ENCODE assay signal across 18 cellular contexts in the genomic region with DNA sequence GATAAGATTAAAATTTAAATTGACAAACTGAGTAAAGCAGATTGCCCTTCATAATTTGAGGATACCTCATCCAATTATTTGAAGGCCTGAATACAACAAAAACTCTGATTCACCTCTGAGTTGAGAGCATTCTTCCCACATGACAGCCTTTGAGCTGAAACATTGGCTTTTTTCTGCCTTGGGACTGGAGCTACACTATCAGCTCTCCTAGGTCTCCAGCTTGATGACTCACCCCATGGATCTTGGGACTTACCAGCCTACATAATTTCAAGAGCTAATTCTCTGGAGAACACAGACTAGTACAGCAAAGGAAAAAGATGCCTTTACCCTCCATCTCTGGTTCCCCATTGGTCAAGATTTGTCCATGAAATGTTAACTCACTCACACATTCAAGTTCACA.
A peak's percentile ranks its signal among the peaks of the same experiment; 100 is the strongest.
DNase-seq lines count a peak whose midpoint lies in the region; ATAC-seq and TF ChIP-seq lines count a peak whose summit lies in the region.
"Had no signal": no experiment of that assay in that cellular context is flagged by ENCODE, and none has a peak within 500 bp of the region (broad histone marks: within the 10 kb centered on the region; RNA-seq: fewer than 3 reads in every experiment).

No MANE protein-coding gene starts in this region.

- intact Hi-C loops in activated CD8-positive, alpha-beta T cell treated with anti-CD3 and anti-CD28 coated beads for 36 hours (cut with micrococcal nuclease), result no loop called here
- intact Hi-C loops in right cardiac atrium (cut with DNase I), result no loop called here

- H3K4me1 ChIP-seq in SK-N-SH (ENCODE audit: control insufficient read depth in 1 of 2, insufficient read depth in 2 of 2, low read depth in 1 of 2, low read length in 1 of 2), result no peaks in the 10 kb centered on the region
- H3K4me1 ChIP-seq in right cardiac atrium (ENCODE audit: control insufficient read depth, insufficient read depth, low read length), result no peaks in the 10 kb centered on the region
- H3K4me1 ChIP-seq: Caco-2, psoas muscle had no signal

- TF ChIP-seq CTCF in SK-N-SH (IDR thresholded peaks at IDR 0.05), result no peak
- no peak for TF ChIP-seq CTCF in mesothelial cell of epicardium (IDR thresholded peaks at IDR 0.05; ENCODE audit: unreplicated experiment)
- TF ChIP-seq CTCF in activated CD8-positive, alpha-beta T cell treated with anti-CD3 and anti-CD28 coated beads for 36 hours (IDR thresholded peaks at IDR 0.05), result no peak

- DNase-seq in SK-N-SH (no peak), amniotic epithelial cell (ENCODE audit: low read depth) (peak; percentile 73), foreskin melanocyte (peak; percentile 10), mesothelial cell of epicardium (ENCODE audit: low spot score in 2 of 2, unreplicated experiment in 2 of 2) (no peak), NOMO-1 treated with dmso at 0.1 percent for 144 hours (lab: John Stamatoyannopoulos, UW; ENCODE audit: unreplicated experiment) (no peak), right cardiac atrium (no peak)
- DNase-seq in activated CD8-positive, alpha-beta T cell treated with anti-CD3 and anti-CD28 coated beads for 36 hours, result no peak
- DNase-seq: 8988T; activated CD4-positive, alpha-beta T cell treated with anti-CD3 and anti-CD28 coated beads, Interleukin-2, amount 50 U/mL, for 1 hour; activated naive CD8-positive, alpha-beta T cell treated with anti-CD3 and anti-CD28 coated beads, Interleukin-2, amount 10 ng/mL, durations not matched to agents 7 days and 5 days; activated T-cell treated with anti-CD3 and anti-CD28 coated beads, Interleukin-2, amount 50 U/mL, for 4 hours; Caco-2; natural killer cell; NCI-H1105 treated with DMSO at 0.1 percent for 48 hours; psoas muscle had no signal

- CTCF ChIA-PET in SK-N-SH (lab: Yijun Ruan, JAX), result no interaction called here
- CTCF ChIA-PET in activated CD8-positive, alpha-beta T cell treated with anti-CD3 and anti-CD28 coated beads for 36 hours (lab: Charles Lee), result no interaction called here

- H3K36me3 ChIP-seq in SK-N-SH (replicated peaks in 1 of 2; ENCODE audit: control insufficient read depth in 1 of 2, insufficient read depth in 2 of 2, low read length in 1 of 2), result no peaks in the 10 kb centered on the region
- H3K36me3 ChIP-seq: SJSA1 had no signal

- H3K27me3 ChIP-seq in SK-N-SH (ENCODE audit: insufficient read depth) (no peaks in the 10 kb centered on the region), right cardiac atrium (ENCODE audit: control insufficient read depth, insufficient read depth) (no peaks in the 10 kb centered on the region)
- H3K27me3 ChIP-seq: SJSA1 had no signal

- H3K4me2 ChIP-seq in SK-N-SH, result no peak overlapping the region

- H3K9me2 ChIP-seq in SK-N-SH, result no peaks in the 10 kb centered on the region

- no peak overlapping the region for H2AFZ ChIP-seq in SK-N-SH (ENCODE audit: low read depth)

- no peaks in the 10 kb centered on the region for H3K27me3 Mint-ChIP-seq in mesothelial cell of epicardium (ENCODE audit: low read depth)
- H3K27me3 Mint-ChIP-seq in activated CD8-positive, alpha-beta T cell treated with anti-CD3 and anti-CD28 coated beads for 36 hours, result no peaks in the 10 kb centered on the region
- H3K27me3 Mint-ChIP-seq: activated naive CD8-positive, alpha-beta T cell treated with anti-CD3 and anti-CD28 coated beads, Interleukin-2, amount 10 ng/mL, durations not matched to agents 7 days and 5 days had no signal

- no peak for TF ChIP-seq RAD21 in SK-N-SH (IDR thresholded peaks at IDR 0.05; ENCODE audit: low read length)

- ATAC-seq in SK-N-SH treated with all-trans-retinoic acid at 6 μM for 48 hours, result no peak
- ATAC-seq in activated CD8-positive, alpha-beta T cell treated with anti-CD3 and anti-CD28 coated beads for 36 hours, result no peak
- no peak for ATAC-seq in right cardiac atrium
- ATAC-seq: activated T-cell treated with anti-CD3 and anti-CD28 coated beads, Interleukin-2, amount 50 U/mL, for 4 hours; natural killer cell; psoas muscle had no signal

- H3K27ac ChIP-seq in SK-N-SH (ENCODE audit: low read depth in 2 of 2, low read length in 1 of 2), result 0 out of 4 replicates have a peak overlapping the region, but pooled peaks of 1 of the 2 experiments have one; percentile 31
- H3K27ac ChIP-seq in right cardiac atrium (ENCODE audit: low read length), result no peak overlapping the region
- H3K27ac ChIP-seq: epithelial cell of prostate, psoas muscle, SJSA1 had no signal

- no peaks in the 10 kb centered on the region for H3K36me3 Mint-ChIP-seq in mesothelial cell of epicardium
- no peaks in the 10 kb centered on the region for H3K36me3 Mint-ChIP-seq in activated CD8-positive, alpha-beta T cell treated with anti-CD3 and anti-CD28 coated beads for 36 hours (ENCODE audit: low read depth)
- H3K36me3 Mint-ChIP-seq: activated naive CD8-positive, alpha-beta T cell treated with anti-CD3 and anti-CD28 coated beads, Interleukin-2, amount 10 ng/mL, durations not matched to agents 7 days and 5 days; natural killer cell had no signal

- peak in 1 of 2 experiments; percentile 27; a peak in 1 of 4 replicates for TF ChIP-seq EP300 in SK-N-SH (IDR thresholded peaks at IDR 0.05; ENCODE audit: borderline replicate concordance in 1 of 2, low read depth in 1 of 2, low read length in 1 of 2)

- no peaks in the 10 kb centered on the region for H3K4me1 Mint-ChIP-seq in mesothelial cell of epicardium
- no peaks in the 10 kb centered on the region for H3K4me1 Mint-ChIP-seq in activated CD8-positive, alpha-beta T cell treated with anti-CD3 and anti-CD28 coated beads for 36 hours (ENCODE audit: low read depth)
- H3K4me1 Mint-ChIP-seq: activated naive CD8-positive, alpha-beta T cell treated with anti-CD3 and anti-CD28 coated beads, Interleukin-2, amount 10 ng/mL, durations not matched to agents 7 days and 5 days; natural killer cell had no signal

- POLR2A ChIA-PET in SK-N-SH (lab: Yijun Ruan, JAX), result no interaction called here
- POLR2A ChIA-PET in activated CD8-positive, alpha-beta T cell treated with anti-CD3 and anti-CD28 coated beads for 36 hours (lab: Charles Lee), result no interaction called here

- H3K27ac Mint-ChIP-seq in mesothelial cell of epicardium, result no peak overlapping the region
- no peak overlapping the region for H3K27ac Mint-ChIP-seq in activated CD8-positive, alpha-beta T cell treated with anti-CD3 and anti-CD28 coated beads for 36 hours
- H3K27ac Mint-ChIP-seq: activated naive CD8-positive, alpha-beta T cell treated with anti-CD3 and anti-CD28 coated beads, Interleukin-2, amount 10 ng/mL, durations not matched to agents 7 days and 5 days; natural killer cell had no signal

- H4K20me1 ChIP-seq in SK-N-SH (ENCODE audit: insufficient read depth), result no peaks in the 10 kb centered on the region

- no peak overlapping the region for H3K9ac ChIP-seq in SK-N-SH

- H3K9me3 Mint-ChIP-seq in mesothelial cell of epicardium, result peaks cover 16% of the 10 kb centered on the region
- H3K9me3 Mint-ChIP-seq in activated CD8-positive, alpha-beta T cell treated with anti-CD3 and anti-CD28 coated beads for 36 hours, result peaks cover 11% of the 10 kb centered on the region

- H3K9me3 ChIP-seq in SK-N-SH (no peaks in the 10 kb centered on the region), right cardiac atrium (ENCODE audit: control insufficient read depth, low read length) (no peaks in the 10 kb centered on the region)
- H3K9me3 ChIP-seq: Caco-2, psoas muscle, SJSA1 had no signal

- H3F3A ChIP-seq in SK-N-SH (replicated peaks; ENCODE audit: insufficient read depth), result no peaks in the 10 kb centered on the region

- no peak overlapping the region for H3K4me3 Mint-ChIP-seq in mesothelial cell of epicardium
- H3K4me3 Mint-ChIP-seq in activated CD8-positive, alpha-beta T cell treated with anti-CD3 and anti-CD28 coated beads for 36 hours, result no peak overlapping the region
- H3K4me3 Mint-ChIP-seq: activated naive CD8-positive, alpha-beta T cell treated with anti-CD3 and anti-CD28 coated beads, Interleukin-2, amount 10 ng/mL, durations not matched to agents 7 days and 5 days; activated T-cell treated with anti-CD3 and anti-CD28 coated beads, Interleukin-2, amount 50 U/mL, for 4 hours; natural killer cell had no signal

- H3K4me3 ChIP-seq in SK-N-SH (ENCODE audit: low read depth in 2 of 2, low read length in 1 of 2) (no peak overlapping the region), right cardiac atrium (ENCODE audit: low read length) (no peak overlapping the region)
- H3K4me3 ChIP-seq: psoas muscle, SJSA1 had no signal

- no peaks in the 10 kb centered on the region for H3K79me2 ChIP-seq in SK-N-SH (ENCODE audit: insufficient read depth)

TF ChIP-seq in SK-N-SH, 30 proteins besides CTCF, POLR2A, EP300 and RAD21 (continues in another document):
- TF ChIP-seq POLR2AphosphoS5 (IDR thresholded peaks at IDR 0.05; ENCODE audit: low read depth, low read length) (no peak), SMC3 (IDR thresholded peaks at IDR 0.05; ENCODE audit: low read depth, low read length) (no peak), RXRA (IDR thresholded peaks at IDR 0.05; ENCODE audit: borderline replicate concordance, low read depth) (no peak), TEAD4 (IDR thresholded peaks at IDR 0.05; ENCODE audit: borderline replicate concordance, insufficient read depth) (no peak), EZH2phosphoT487 (IDR thresholded peaks at IDR 0.05; ENCODE audit: borderline replicate concordance, low read depth) (no peak)
- TF ChIP-seq, protein P1, sequence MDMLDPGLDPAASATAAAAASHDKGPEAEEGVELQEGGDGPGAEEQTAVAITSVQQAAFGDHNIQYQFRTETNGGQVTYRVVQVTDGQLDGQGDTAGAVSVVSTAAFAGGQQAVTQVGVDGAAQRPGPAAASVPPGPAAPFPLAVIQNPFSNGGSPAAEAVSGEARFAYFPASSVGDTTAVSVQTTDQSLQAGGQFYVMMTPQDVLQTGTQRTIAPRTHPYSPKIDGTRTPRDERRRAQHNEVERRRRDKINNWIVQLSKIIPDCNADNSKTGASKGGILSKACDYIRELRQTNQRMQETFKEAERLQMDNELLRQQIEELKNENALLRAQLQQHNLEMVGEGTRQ (IDR thresholded peaks at IDR 0.05; ENCODE audit: borderline replicate concordance, low read depth, low read length), result no peak

TF ChIP-seq in SK-N-SH treated with all-trans-retinoic acid at 6 μM for 48 hours, 23 proteins besides CTCF, POLR2A, EP300 and RAD21 (continues in another document):
- TF ChIP-seq, protein P2, sequence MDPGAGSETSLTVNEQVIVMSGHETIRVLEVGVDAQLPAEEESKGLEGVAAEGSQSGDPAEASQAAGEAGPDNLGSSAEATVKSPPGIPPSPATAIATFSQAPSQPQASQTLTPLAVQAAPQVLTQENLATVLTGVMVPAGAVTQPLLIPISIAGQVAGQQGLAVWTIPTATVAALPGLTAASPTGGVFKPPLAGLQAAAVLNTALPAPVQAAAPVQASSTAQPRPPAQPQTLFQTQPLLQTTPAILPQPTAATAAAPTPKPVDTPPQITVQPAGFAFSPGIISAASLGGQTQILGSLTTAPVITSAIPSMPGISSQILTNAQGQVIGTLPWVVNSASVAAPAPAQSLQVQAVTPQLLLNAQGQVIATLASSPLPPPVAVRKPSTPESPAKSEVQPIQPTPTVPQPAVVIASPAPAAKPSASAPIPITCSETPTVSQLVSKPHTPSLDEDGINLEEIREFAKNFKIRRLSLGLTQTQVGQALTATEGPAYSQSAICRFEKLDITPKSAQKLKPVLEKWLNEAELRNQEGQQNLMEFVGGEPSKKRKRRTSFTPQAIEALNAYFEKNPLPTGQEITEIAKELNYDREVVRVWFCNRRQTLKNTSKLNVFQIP (CRISPR knock-in tag; IDR thresholded peaks at IDR 0.05; ENCODE audit: borderline replicate concordance, low read depth), result no peak
- TF ChIP-seq RARB (CRISPR knock-in tag; IDR thresholded peaks at IDR 0.05) (no peak), CSDC2 (CRISPR knock-in tag; IDR thresholded peaks at IDR 0.05) (no peak)

Comparison
In these comparisons a context has a peak if more than half of its experiments do, and no peak if none do; other contexts are left out.
1. DNase-seq: peak in amniotic epithelial cell (single experiment) and foreskin melanocyte (single experiment); none in SK-N-SH (single experiment), mesothelial cell of epicardium (0 of 2), activated CD8-positive, alpha-beta T cell treated with anti-CD3 and anti-CD28 coated beads for 36 hours (single experiment), NOMO-1 treated with dmso at 0.1 percent for 144 hours (single experiment) and right cardiac atrium (0 of 3).